In genomic region chr5:119070578-119070827, GRCh38 we compare ENCODE assay signal across 8 cellular contexts. TPM values are rescaled to one million over a fixed set of nuclear protein-coding genes. Genes with fewer than 3 reads are reported as not detected.
DNase-seq lines count a peak whose midpoint lies in the region; ATAC-seq and TF ChIP-seq lines count a peak whose summit lies in the region.

No MANE protein-coding gene starts in this region.

- peak overlapping the region; percentile 77 for H3K9ac ChIP-seq in NT2/D1 (ENCODE audit: insufficient read length, low read depth)

- H3K36me3 ChIP-seq in A673 (ENCODE audit: insufficient read depth, low read length, poor library complexity, severe bottlenecking) (no peaks in the 10 kb centered on the region), NT2/D1 (ENCODE audit: insufficient read depth, insufficient read length, low read length) (no peaks in the 10 kb centered on the region), mucosa of descending colon (ENCODE audit: low read depth) (no peaks in the 10 kb centered on the region), uterus (no peaks in the 10 kb centered on the region)

- peak overlapping the region; percentile 89 for H3K4me3 Mint-ChIP-seq in dendritic cell treated with granulocyte-macrophage colony-stimulating factor and Interleukin-4, amounts not matched to agents 40 ng/mL and 50 ng/mL, for 4 days

- TF ChIP-seq CTCF in A673 (conservative IDR thresholded peaks at IDR 0.05; ENCODE audit: low read depth, low read length) = no peak
- TF ChIP-seq CTCF in mucosa of descending colon (IDR thresholded peaks at IDR 0.05) = peak; percentile 17
- TF ChIP-seq CTCF in uterus (IDR thresholded peaks at IDR 0.05) = no peak

- TF ChIP-seq POLR2A in GM18505 (IDR thresholded peaks at IDR 0.05; ENCODE audit: borderline replicate concordance, extremely low read depth, insufficient read depth, insufficient read length) (no peak), uterus (IDR thresholded peaks at IDR 0.05) (no peak)

- H3K36me3 Mint-ChIP-seq in dendritic cell treated with granulocyte-macrophage colony-stimulating factor and Interleukin-4, amounts not matched to agents 40 ng/mL and 50 ng/mL, for 4 days (ENCODE audit: low read depth) = peaks cover 25% of the 10 kb centered on the region

- CTCF ChIA-PET in A673 (lab: Charles Lee) = no interaction called here

- no TSS peak for BruUV-seq in A673 (replicated peaks; lab: Mats Ljungman, UMichigan)

- DNase-seq in A673 (ENCODE audit: low spot score) (no peak), NT2/D1 (ENCODE audit: low read depth, low spot score) (peak; percentile 66), mucosa of descending colon (peak in 2 of 3 donors; percentile 91 to 94), uterus (no peak), islet precursor cell (no peak)

- H3K9me3 ChIP-seq in A673 (ENCODE audit: low read depth, low read length, poor library complexity, severe bottlenecking) = no peaks in the 10 kb centered on the region
- H3K9me3 ChIP-seq in NT2/D1 (ENCODE audit: insufficient read depth, low read length) = no peaks in the 10 kb centered on the region
- H3K9me3 ChIP-seq in mucosa of descending colon = no peaks in the 10 kb centered on the region
- no peaks in the 10 kb centered on the region for H3K9me3 ChIP-seq in uterus

- ATAC-seq in GM18505 (IDR thresholded peaks at IDR 0.05; ENCODE audit: unreplicated experiment) (peak; percentile 44), HG02970 (IDR thresholded peaks at IDR 0.05; ENCODE audit: low FRiP score, unreplicated experiment) (peak; percentile 55), mucosa of descending colon (peak; percentile 74)

- H3K27ac ChIP-seq in A673 (ENCODE audit: low read depth, low read length, poor library complexity, severe bottlenecking) (peak overlapping the region; percentile 92), uterus (peak overlapping the region; percentile 95)

- H3K9me3 Mint-ChIP-seq in dendritic cell treated with granulocyte-macrophage colony-stimulating factor and Interleukin-4, amounts not matched to agents 40 ng/mL and 50 ng/mL, for 4 days = no peaks in the 10 kb centered on the region

- intact Hi-C loops in A673 (cut with micrococcal nuclease; ENCODE audit: unreplicated experiment) (loop anchor here (5.0 kb wide), 1 partner anchor 197 kb away; no protein-coding TSS in a partner anchor), mucosa of descending colon (cut with DNase I, micrococcal nuclease) (loop anchor here in 1 of 2 donors (5.0 kb wide), 1 partner anchor 83 kb away; the partner anchor contains the start of gene DTWD2), uterus (cut with DNase I; ENCODE audit: low total_unique reads) (no loop called here)
- intact Hi-C loops in dendritic cell treated with granulocyte-macrophage colony-stimulating factor and Interleukin-4, amounts not matched to agents 40 ng/mL and 50 ng/mL, for 4 days (cut with micrococcal nuclease) = loop anchor here (5.0 kb wide), 4 partner anchors 48 to 342 kb away; partner anchors contain the start of gene DTWD2

- POLR2A ChIA-PET in A673 (lab: Charles Lee; ENCODE audit: low non-redundant PET) = interaction anchor here (0.6 to 0.7 kb wide), 2 partner anchors 184 to 342 kb away, joined by 3 to 5 read pairs; no protein-coding TSS in a partner anchor

- H3K27me3 ChIP-seq in A673 (replicated peaks; ENCODE audit: insufficient read depth, low read depth, low read length, poor library complexity) (no peaks in the 10 kb centered on the region), NT2/D1 (ENCODE audit: insufficient read depth, insufficient read length) (no peaks in the 10 kb centered on the region), uterus (no peaks in the 10 kb centered on the region)

- H3K4me1 ChIP-seq in A673 (ENCODE audit: insufficient read depth, low read length, poor library complexity, severe bottlenecking) (peaks cover 5% of the 10 kb centered on the region), NT2/D1 (ENCODE audit: insufficient read depth, insufficient read length) (no peaks in the 10 kb centered on the region), mucosa of descending colon (ENCODE audit: low read depth) (peaks cover 11% of the 10 kb centered on the region), uterus (peaks cover 0 to 10% of the 10 kb centered on the region in 2 donors)

- H3K4me3 ChIP-seq in A673 (ENCODE audit: low read depth, low read length, poor library complexity, severe bottlenecking) (peak overlapping the region; percentile 97), NT2/D1 (ENCODE audit: insufficient read length, low read depth) (peak overlapping the region; percentile 88), mucosa of descending colon (peak overlapping the region; percentile 58), uterus (peak overlapping the region; percentile 82 to 85)

- peaks cover 37% of the 10 kb centered on the region for H3K4me1 Mint-ChIP-seq in dendritic cell treated with granulocyte-macrophage colony-stimulating factor and Interleukin-4, amounts not matched to agents 40 ng/mL and 50 ng/mL, for 4 days (ENCODE audit: low read depth)

- H3K27me3 Mint-ChIP-seq in dendritic cell treated with granulocyte-macrophage colony-stimulating factor and Interleukin-4, amounts not matched to agents 40 ng/mL and 50 ng/mL, for 4 days = no peaks in the 10 kb centered on the region

- H3K27ac Mint-ChIP-seq in dendritic cell treated with granulocyte-macrophage colony-stimulating factor and Interleukin-4, amounts not matched to agents 40 ng/mL and 50 ng/mL, for 4 days = peak overlapping the region; percentile 97

RNA-seq across cellular contexts. Expression of gene DMXL1, which starts 0.4 kb away (rescaled TPM):
- total RNA-seq in A673 (2021) (28.4 and 30.9 TPM in 2 replicates), mucosa of descending colon (10 to 100 TPM; 34.7 to 60.0 (median 51.0) TPM), uterus (100 to 1,000 TPM in 1 of 4 donors, 10 to 100 TPM in 3; 24.4 to 119 (median 56.1) TPM)

Comparison
In these comparisons a context has a peak if more than half of its experiments do, and no peak if none do; other contexts are left out.
1. DNase-seq: peak in NT2/D1 (single experiment) and mucosa of descending colon (2 of 3); none in A673 (single experiment), uterus (0 of 2) and islet precursor cell (single experiment).
2. Peak in every context shown above with its lines, with median percentiles within 50 percentile points of each other: H3K4me3 ChIP-seq and ATAC-seq.